ENCODE assay signal across 1 cellular context in the genomic region with DNA sequence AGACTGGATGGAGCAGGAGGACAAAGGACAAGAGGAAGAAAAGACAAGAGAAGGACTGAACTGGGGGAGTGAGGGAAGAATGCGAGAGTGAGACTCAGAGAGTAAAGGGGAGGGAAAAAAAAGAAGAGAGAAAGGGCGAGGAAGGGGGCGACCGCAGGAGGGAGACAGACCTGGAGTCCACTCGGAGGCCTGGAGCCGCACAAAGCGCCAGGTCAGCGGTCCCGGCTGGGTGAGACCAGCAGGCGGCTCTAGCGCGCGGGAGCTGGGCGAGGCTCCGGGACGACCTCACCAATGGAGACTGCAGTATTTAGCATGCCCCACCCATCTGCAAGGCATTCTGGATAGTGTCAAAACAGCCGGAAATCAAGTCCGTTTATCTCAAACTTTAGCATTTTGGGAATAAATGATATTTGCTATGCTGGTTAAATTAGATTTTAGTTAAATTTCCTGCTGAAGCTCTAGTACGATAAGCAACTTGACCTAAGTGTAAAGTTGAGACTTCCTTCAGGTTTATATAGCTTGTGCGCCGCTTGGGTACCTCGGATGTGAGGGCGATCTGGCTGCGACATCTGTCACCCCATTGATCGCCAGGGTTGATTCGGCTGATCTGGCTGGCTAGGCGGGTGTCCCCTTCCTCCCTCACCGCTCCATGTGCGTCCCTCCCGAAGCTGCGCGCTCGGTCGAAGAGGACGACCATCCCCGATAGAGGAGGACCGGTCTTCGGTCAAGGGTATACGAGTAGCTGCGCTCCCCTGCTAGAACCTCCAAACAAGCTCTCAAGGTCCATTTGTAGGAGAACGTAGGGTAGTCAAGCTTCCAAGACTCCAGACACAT.
A peak's percentile ranks its signal among the peaks of the same experiment; 100 is the strongest.
TF ChIP-seq lines count a peak whose summit lies in the region.

A gene with protein sequence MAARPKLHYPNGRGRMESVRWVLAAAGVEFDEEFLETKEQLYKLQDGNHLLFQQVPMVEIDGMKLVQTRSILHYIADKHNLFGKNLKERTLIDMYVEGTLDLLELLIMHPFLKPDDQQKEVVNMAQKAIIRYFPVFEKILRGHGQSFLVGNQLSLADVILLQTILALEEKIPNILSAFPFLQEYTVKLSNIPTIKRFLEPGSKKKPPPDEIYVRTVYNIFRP (minus strand): TSS at position 206 of the 834 bp plus-strand sequence. CDS start 1,041 bp downstream, outside the sequence.

TF ChIP-seq in HepG2, 621 proteins besides CTCF, POLR2A, EP300 and RAD21 (continued from another document and continues in another):
- peak; percentile 74; the same call in 1 of the 2 replicates for TF ChIP-seq THAP9 (CRISPR knock-in tag; IDR thresholded peaks at IDR 0.05; ENCODE audit: borderline replicate concordance)
- peak; percentile 27 for TF ChIP-seq ZNF629 (CRISPR knock-in tag; conservative IDR thresholded peaks at IDR 0.05)
- peak; percentile 76 for TF ChIP-seq TARDBP (CRISPR knock-in tag; IDR thresholded peaks at IDR 0.05)
- TF ChIP-seq CENPT (CRISPR knock-in tag; IDR thresholded peaks at IDR 0.05; ENCODE audit: low read depth) = 0 out of 2 replicates have a peak, but pooled peaks have one; percentile 65
- TF ChIP-seq UBTF (CRISPR knock-in tag; IDR thresholded peaks at IDR 0.05) = peak; percentile 99
- TF ChIP-seq HDAC2 (CRISPR knock-in tag; IDR thresholded peaks at IDR 0.05) = peak; percentile 68; the same call in 1 of the 2 replicates
- peak; percentile 65 for TF ChIP-seq KMT2A (CRISPR knock-in tag; IDR thresholded peaks at IDR 0.05)
- TF ChIP-seq SALL2 (CRISPR knock-in tag; IDR thresholded peaks at IDR 0.05) = peak; percentile 77
- peak; percentile 63; the same call in 1 of the 2 replicates for TF ChIP-seq SIX1 (CRISPR knock-in tag; IDR thresholded peaks at IDR 0.05; ENCODE audit: borderline replicate concordance)
- TF ChIP-seq, protein P1, sequence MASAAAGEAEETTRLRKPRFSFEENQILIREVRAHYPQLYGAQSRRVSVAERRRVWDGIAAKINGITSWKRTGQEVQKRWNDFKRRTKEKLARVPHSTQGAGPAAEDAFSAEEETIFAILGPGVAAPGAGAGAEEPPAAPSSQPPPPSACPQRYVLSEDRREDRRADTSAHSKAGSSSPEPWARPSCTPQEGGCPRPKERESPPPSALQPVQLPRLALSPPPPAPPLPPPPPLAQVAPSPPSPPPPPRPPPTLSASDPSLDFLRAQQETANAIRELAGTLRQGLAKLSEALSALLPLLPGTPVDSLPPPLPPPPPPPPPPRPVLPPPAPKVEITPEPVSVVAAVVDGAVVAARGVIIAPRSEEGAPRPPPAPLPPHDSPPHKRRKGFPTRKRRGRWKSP (CRISPR knock-in tag; IDR thresholded peaks at IDR 0.05) = peak; percentile 84; the same call in 1 of the 2 replicates
- TF ChIP-seq BRCA1 (CRISPR knock-in tag; IDR thresholded peaks at IDR 0.05) = peak; percentile 48; the same call in 1 of the 2 replicates
- TF ChIP-seq KDM5B (CRISPR knock-in tag; IDR thresholded peaks at IDR 0.05; ENCODE audit: borderline replicate concordance) = peak; percentile 69; the same call in 1 of the 2 replicates
- TF ChIP-seq AHDC1 (CRISPR knock-in tag; IDR thresholded peaks at IDR 0.05; ENCODE audit: borderline replicate concordance) = peak; percentile 57; the same call in 1 of the 2 replicates
- TF ChIP-seq ZNF329 (CRISPR knock-in tag; IDR thresholded peaks at IDR 0.05; ENCODE audit: low read depth) = peak; percentile 57
- TF ChIP-seq ZKSCAN1 (IDR thresholded peaks at IDR 0.05; ENCODE audit: low read length) = 0 out of 2 replicates have a peak, but pooled peaks have one; percentile 6
- 0 out of 2 replicates have a peak, but pooled peaks have one; percentile 52 for TF ChIP-seq HES4 (CRISPR knock-in tag; IDR thresholded peaks at IDR 0.05; ENCODE audit: borderline replicate concordance)
- 0 out of 2 replicates have a peak, but pooled peaks have one; percentile 24 for TF ChIP-seq ZNF850 (CRISPR knock-in tag; conservative IDR thresholded peaks at IDR 0.05)
- peak; percentile 77 for TF ChIP-seq THAP11 (CRISPR knock-in tag; IDR thresholded peaks at IDR 0.05)
- peak; percentile 93 for TF ChIP-seq ZNF264 (CRISPR knock-in tag; IDR thresholded peaks at IDR 0.05)
- TF ChIP-seq DMAP1 (CRISPR knock-in tag; IDR thresholded peaks at IDR 0.05) = peak; percentile 84
- peak; percentile 99 for TF ChIP-seq ZNF792 (CRISPR knock-in tag; IDR thresholded peaks at IDR 0.05)
- peak; percentile 56 for TF ChIP-seq ERF (CRISPR knock-in tag; IDR thresholded peaks at IDR 0.05)
- peak in 1 of 2 experiments; percentile 80; a peak in 2 of 4 replicates for TF ChIP-seq KLF16 (CRISPR knock-in tag; IDR thresholded peaks at IDR 0.05)
- 0 out of 2 replicates have a peak, but pooled peaks have one; percentile 37 for TF ChIP-seq ZNF543 (CRISPR knock-in tag; IDR thresholded peaks at IDR 0.05)
- TF ChIP-seq, protein P2, sequence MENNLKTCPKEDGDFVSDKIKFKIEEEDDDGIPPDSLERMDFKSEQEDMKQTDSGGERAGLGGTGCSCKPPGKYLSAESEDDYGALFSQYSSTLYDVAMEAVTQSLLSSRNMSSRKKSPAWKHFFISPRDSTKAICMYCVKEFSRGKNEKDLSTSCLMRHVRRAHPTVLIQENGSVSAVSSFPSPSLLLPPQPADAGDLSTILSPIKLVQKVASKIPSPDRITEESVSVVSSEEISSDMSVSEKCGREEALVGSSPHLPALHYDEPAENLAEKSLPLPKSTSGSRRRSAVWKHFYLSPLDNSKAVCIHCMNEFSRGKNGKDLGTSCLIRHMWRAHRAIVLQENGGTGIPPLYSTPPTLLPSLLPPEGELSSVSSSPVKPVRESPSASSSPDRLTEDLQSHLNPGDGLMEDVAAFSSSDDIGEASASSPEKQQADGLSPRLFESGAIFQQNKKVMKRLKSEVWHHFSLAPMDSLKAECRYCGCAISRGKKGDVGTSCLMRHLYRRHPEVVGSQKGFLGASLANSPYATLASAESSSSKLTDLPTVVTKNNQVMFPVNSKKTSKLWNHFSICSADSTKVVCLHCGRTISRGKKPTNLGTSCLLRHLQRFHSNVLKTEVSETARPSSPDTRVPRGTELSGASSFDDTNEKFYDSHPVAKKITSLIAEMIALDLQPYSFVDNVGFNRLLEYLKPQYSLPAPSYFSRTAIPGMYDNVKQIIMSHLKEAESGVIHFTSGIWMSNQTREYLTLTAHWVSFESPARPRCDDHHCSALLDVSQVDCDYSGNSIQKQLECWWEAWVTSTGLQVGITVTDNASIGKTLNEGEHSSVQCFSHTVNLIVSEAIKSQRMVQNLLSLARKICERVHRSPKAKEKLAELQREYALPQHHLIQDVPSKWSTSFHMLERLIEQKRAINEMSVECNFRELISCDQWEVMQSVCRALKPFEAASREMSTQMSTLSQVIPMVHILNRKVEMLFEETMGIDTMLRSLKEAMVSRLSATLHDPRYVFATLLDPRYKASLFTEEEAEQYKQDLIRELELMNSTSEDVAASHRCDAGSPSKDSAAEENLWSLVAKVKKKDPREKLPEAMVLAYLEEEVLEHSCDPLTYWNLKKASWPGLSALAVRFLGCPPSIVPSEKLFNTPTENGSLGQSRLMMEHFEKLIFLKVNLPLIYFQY (CRISPR knock-in tag; IDR thresholded peaks at IDR 0.05; ENCODE audit: borderline replicate concordance) = 0 out of 2 replicates have a peak, but pooled peaks have one; percentile 39
- peak; percentile 88; the same call in 1 of the 2 replicates for TF ChIP-seq ZNF558 (CRISPR knock-in tag; IDR thresholded peaks at IDR 0.05; ENCODE audit: borderline replicate concordance)
- peak; percentile 54; the same call in 1 of the 2 replicates for TF ChIP-seq STAT5B (CRISPR knock-in tag; IDR thresholded peaks at IDR 0.05)
- peak; percentile 62; the same call in 1 of the 2 replicates for TF ChIP-seq ZNF138 (CRISPR knock-in tag; IDR thresholded peaks at IDR 0.05; ENCODE audit: low read depth)
- peak; percentile 50 for TF ChIP-seq HNF1B (CRISPR knock-in tag; IDR thresholded peaks at IDR 0.05)
- TF ChIP-seq ZKSCAN8 (CRISPR knock-in tag; IDR thresholded peaks at IDR 0.05; ENCODE audit: borderline replicate concordance) = peak; percentile 92
- peak; percentile 90 for TF ChIP-seq ZNF580 (CRISPR knock-in tag; IDR thresholded peaks at IDR 0.05; ENCODE audit: borderline replicate concordance, low read depth)
- peak; percentile 8; the same call in 1 of the 2 replicates for TF ChIP-seq FOXP1 (IDR thresholded peaks at IDR 0.05)
- TF ChIP-seq FOXP1 (CRISPR knock-in tag; IDR thresholded peaks at IDR 0.05) = 0 out of 2 replicates have a peak, but pooled peaks have one; percentile 47
- peak; percentile 80 for TF ChIP-seq ZNF644 (CRISPR knock-in tag; IDR thresholded peaks at IDR 0.05; ENCODE audit: low read depth)
